34 cellular contexts compared by ENCODE assay signal in genomic region chr1:3091334-3091733, GRCh38. TPM values are rescaled to one million over a fixed set of nuclear protein-coding genes. Genes with fewer than 3 reads are reported as not detected.
"Had no signal": no experiment of that assay in that cellular context is flagged by ENCODE, and none has a peak within 500 bp of the region (broad histone marks: within the 10 kb centered on the region; RNA-seq: fewer than 3 reads in every experiment).

No MANE protein-coding gene starts in this region.

- H3K9me3 ChIP-seq: adrenal gland, body of pancreas, breast epithelium had no signal

- H3K4me1 ChIP-seq: adrenal gland, breast epithelium had no signal

- H3K4me3 ChIP-seq: adrenal gland, body of pancreas, breast epithelium, cardiac muscle cell had no signal

- FAIRE-seq: astrocyte, bronchial epithelial cell had no signal

- H3K27me3 ChIP-seq: adrenal gland, body of pancreas, brain microvascular endothelial cell, cardiac muscle cell had no signal

- H3K27ac ChIP-seq: adrenal gland, body of pancreas, brain microvascular endothelial cell, breast epithelium, cardiac muscle cell had no signal

- H3K36me3 ChIP-seq: adrenal gland, brain microvascular endothelial cell, breast epithelium, cardiac muscle cell had no signal

- DNase-seq: activated effector memory CD4-positive, alpha-beta T cell treated with anti-CD3 and anti-CD28 coated beads, Interleukin-2, amount 50 U/mL, for 16 hours; activated effector memory CD4-positive, alpha-beta T cell treated with Interleukin-2 at 50 U/mL for 16 hours; activated gamma-delta T cell; activated gamma-delta T cell treated with Interleukin-2 at 50 U/mL for 16 hours; activated naive CD4-positive, alpha-beta T cell; activated naive CD4-positive, alpha-beta T cell treated with anti-CD3 and anti-CD28 coated beads for 36 hours; activated naive CD4-positive, alpha-beta T cell treated with anti-CD3 and anti-CD28 coated beads, Interleukin-2, amount 10 ng/mL, durations not matched to agents 7 days and 5 days; activated naive CD4-positive, alpha-beta T cell treated with anti-CD3 and anti-CD28 coated beads, Interleukin-2, amount 50 U/mL, for 16 hours; activated naive CD4-positive, alpha-beta T cell treated with Interleukin-2 at 50 U/mL for 16 hours; activated naive CD8-positive, alpha-beta T cell treated with anti-CD3 and anti-CD28 coated beads for 36 hours; activated naive CD8-positive, alpha-beta T cell treated with anti-CD3 and anti-CD28 coated beads, Interleukin-2, amount 10 ng/mL, durations not matched to agents 7 days and 5 days; activated naive CD8-positive, alpha-beta T cell treated with anti-CD3 and anti-CD28 coated beads, Interleukin-2, amount 50 U/mL, for 24 hours; activated T-cell treated with anti-CD3 and anti-CD28 coated beads, Interleukin-2, amount 50 U/mL, for 1 hour; activated T-cell treated with anti-CD3 and anti-CD28 coated beads, Interleukin-2, amount 50 U/mL, for 24 hours; activated T-cell treated with anti-CD3 and anti-CD28 coated beads, Interleukin-2, amount 50 U/mL, for 4 hours; activated T-cell treated with anti-CD3 and anti-CD28 coated beads, Interleukin-2, amount 50 U/mL, for 48 hours; activated T-cell treated with anti-CD3 and anti-CD28 coated beads, Interleukin-2, amount 50 U/mL, for 72 hours; adrenal gland; amniotic stem cell; amygdala; anterior cingulate cortex; aorta; body of pancreas; brain microvascular endothelial cell; caudate nucleus; central memory CD4-positive, alpha-beta T cell; cerebellar nuclear complex had no signal

RNA-seq across cellular contexts. Expression of gene PRDM16, which starts 22.3 kb away (rescaled TPM):
- total RNA-seq: activated naive CD8-positive, alpha-beta T cell treated with anti-CD3 and anti-CD28 coated beads, Interleukin-2, amount 10 ng/mL, durations not matched to agents 7 days and 5 days; activated T-helper 1 cell treated with anti-CD3 and anti-CD28 coated beads, Interleukin-12 subunit alpha, Interleukin-12 subunit beta, Interleukin-2, Interleukin-4 antibody, amounts not matched to agents 30 ng/mL and 10 ng/mL and 1 ng/mL, durations not matched to agents 14 hours and 24 hours and 36 hours; activated T-helper 17 cell treated with anti-CD3 and anti-CD28 coated beads, Interleukin-2, amount 50 U/mL, for 72 hours; activated T-helper 2 cell treated with anti-CD3 and anti-CD28 coated beads, Interferon-gamma antibody, Interleukin-2, Interleukin-4, amounts not matched to agents 10 μg/mL and 5 μg/mL and 100 μg/mL, durations not matched to agents 14 hours and 24 hours and 36 hours had no signal
